ENCODE assay signal across 9 cellular contexts in the genomic region with DNA sequence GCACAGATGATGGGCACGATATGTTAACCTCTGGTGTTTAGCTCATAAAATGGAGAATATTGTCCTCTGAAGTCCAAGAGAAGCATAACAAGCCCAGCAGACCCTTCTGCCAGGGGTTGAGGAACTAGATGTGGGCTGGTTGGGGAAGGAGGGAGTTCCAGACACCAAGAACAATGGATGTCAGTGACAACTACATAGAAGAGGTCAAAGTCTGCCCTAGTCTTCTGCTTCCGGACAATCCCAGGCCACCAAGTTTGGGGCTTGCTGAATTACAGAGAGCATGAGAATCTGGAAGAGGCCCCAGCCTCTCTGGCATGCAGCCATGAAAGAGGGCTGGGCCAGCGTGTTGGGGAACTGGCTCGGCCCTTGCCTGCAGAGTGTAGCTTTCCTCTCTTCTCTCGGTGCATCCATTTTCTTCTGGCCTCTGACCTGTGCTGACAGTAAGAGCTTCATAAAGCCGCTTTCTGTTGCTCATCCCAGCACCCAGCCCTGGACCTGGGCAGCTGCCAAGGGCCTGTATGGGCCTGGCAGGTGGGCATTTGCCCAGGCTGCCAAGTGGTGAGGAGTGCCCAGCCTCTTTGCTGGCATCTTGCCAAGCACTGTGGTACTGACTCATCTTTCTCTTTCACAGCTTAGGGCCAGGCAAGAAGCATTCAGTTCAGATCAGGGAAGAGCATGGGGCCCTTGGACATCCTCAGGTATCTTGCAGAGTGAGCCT. TPM values are rescaled to one million over a fixed set of nuclear protein-coding genes. Genes with fewer than 3 reads are reported as not detected.
DNase-seq lines count a peak whose midpoint lies in the region; ATAC-seq, FAIRE-seq and TF ChIP-seq lines count a peak whose summit lies in the region.
"Had no signal": no experiment of that assay in that cellular context is flagged by ENCODE, and none has a peak within 500 bp of the region (broad histone marks: within the 10 kb centered on the region; RNA-seq: fewer than 3 reads in every experiment).

No MANE protein-coding gene starts in this region.

- H3K36me3 Mint-ChIP-seq in natural killer cell: no peaks in the 10 kb centered on the region
- no peaks in the 10 kb centered on the region for H3K36me3 Mint-ChIP-seq in effector memory CD8-positive, alpha-beta T cell (ENCODE audit: insufficient read depth)
- H3K36me3 Mint-ChIP-seq in activated CD8-positive, alpha-beta memory T cell treated with anti-CD3 and anti-CD28 coated beads, Interleukin-2, amount 10 ng/mL, durations not matched to agents 7 days and 5 days: no peaks in the 10 kb centered on the region

- BruUV-seq in HCT116 (replicated peaks; lab: Mats Ljungman, UMichigan) (no TSS peak), K562 (replicated peaks; lab: Mats Ljungman, UMichigan) (no TSS peak)

- no peak for TF ChIP-seq EP300 in K562 (IDR thresholded peaks at IDR 0.05; ENCODE audit: low read length)

- POLR2A ChIA-PET in HCT116 (lab: Charles Lee): interaction anchor here (1.6 kb wide), 1 partner anchor 15 kb away, joined by 6 read pairs; a partner anchor contains a TSS
- POLR2A ChIA-PET in K562 (lab: Yijun Ruan, JAX): interaction anchor here (0.6 to 1.3 kb wide), 2 partner anchors 24 to 138 kb away, joined by 3 to 4 read pairs; no protein-coding TSS in a partner anchor

- TF ChIP-seq CTCF in HCT116 (IDR thresholded peaks at IDR 0.05 in 2 of 3, conservative IDR thresholded peaks at IDR 0.05 in 1 of 3; ENCODE audit: borderline replicate concordance in 1 of 3, insufficient read depth in 1 of 3, low read depth in 2 of 3, low read length in 2 of 3) (no peak), K562 (IDR thresholded peaks at IDR 0.05 in 2 of 3, conservative IDR thresholded peaks at IDR 0.05 in 1 of 3; ENCODE audit: insufficient read depth in 2 of 3, low read depth in 1 of 3, low read length in 3 of 3) (no peak), lower leg skin (IDR thresholded peaks at IDR 0.05) (no peak), natural killer cell (IDR thresholded peaks at IDR 0.05) (no peak)

- peaks cover 0 to 16% of the 10 kb centered on the region in 2 donors for H3K27me3 Mint-ChIP-seq in natural killer cell (ENCODE audit: low read depth in 2 of 2)
- peaks cover 0 to 14% of the 10 kb centered on the region in 2 donors for H3K27me3 Mint-ChIP-seq in effector memory CD8-positive, alpha-beta T cell
- H3K27me3 Mint-ChIP-seq in activated CD8-positive, alpha-beta memory T cell treated with anti-CD3 and anti-CD28 coated beads, Interleukin-2, amount 10 ng/mL, durations not matched to agents 7 days and 5 days: peaks cover 6% of the 10 kb centered on the region

- no peak overlapping the region for H3K9ac ChIP-seq in HCT116 (ENCODE audit: low read length)
- no peak overlapping the region; a peak in 1 of 4 replicates for H3K9ac ChIP-seq in K562 (ENCODE audit: insufficient read depth in 1 of 2, low read depth in 2 of 2, low read length in 2 of 2)
- H3K9ac ChIP-seq: KMS-11 had no signal

- H3K9me2 ChIP-seq in HCT116 (ENCODE audit: insufficient read depth): no peaks in the 10 kb centered on the region

- CTCF ChIA-PET in HCT116 (lab: Charles Lee) (interaction anchor here (1.5 kb wide), 1 partner anchor 51 kb away, joined by 6 read pairs; no protein-coding TSS in a partner anchor), K562 (lab: Yijun Ruan, JAX; ENCODE audit: low intra/inter-chr PET ratio) (no interaction called here)
- CTCF ChIA-PET in activated CD8-positive, alpha-beta memory T cell treated with anti-CD3 and anti-CD28 coated beads, Interleukin-2, amount 10 ng/mL, durations not matched to agents 7 days and 5 days (lab: Charles Lee): interaction anchor here (1.5 kb wide), 1 partner anchor 51 kb away, joined by 3 read pairs; no protein-coding TSS in a partner anchor

- H3K27ac Mint-ChIP-seq in natural killer cell: no peak overlapping the region
- H3K27ac Mint-ChIP-seq in effector memory CD8-positive, alpha-beta T cell: no peak overlapping the region
- no peak overlapping the region for H3K27ac Mint-ChIP-seq in activated CD8-positive, alpha-beta memory T cell treated with anti-CD3 and anti-CD28 coated beads, Interleukin-2, amount 10 ng/mL, durations not matched to agents 7 days and 5 days
- H3K27ac Mint-ChIP-seq: stimulated activated naive CD8-positive, alpha-beta T cell treated with anti-CD3 and anti-CD28 coated beads, Interleukin-15, Interleukin-2, amounts not matched to agents 100 ng/mL and 50 ng/mL, for 24 hours had no signal

- H3K36me3 ChIP-seq in HCT116 (ENCODE audit: control insufficient read depth in 1 of 2, insufficient read depth in 2 of 2, low read length in 2 of 2) (no peaks in the 10 kb centered on the region), K562 (ENCODE audit: control insufficient read depth, insufficient read depth, low read length) (no peaks in the 10 kb centered on the region)

- in situ Hi-C loops in K562 (cut with MboI): no loop called here

- no peak for FAIRE-seq in K562 (lab: Jason Lieb, UNC)

- no peaks in the 10 kb centered on the region for H3K9me1 ChIP-seq in K562 (ENCODE audit: control insufficient read depth, insufficient read depth, low read length)

- no peak for DNase-seq in HCT116 (ENCODE audit: low read depth, low spot score)
- DNase-seq in NCI-H2171 treated with DMSO at 0.1 percent for 48 hours (lab: John Stamatoyannopoulos, UW): peak; percentile 64
- no peak for DNase-seq in K562 (ENCODE audit: extremely low read depth in 1 of 4, low spot score in 3 of 4)
- peak; percentile 68 to 88 for DNase-seq in lower leg skin (ENCODE audit: low spot score in 2 of 2)
- no peak for DNase-seq in natural killer cell
- DNase-seq in effector memory CD8-positive, alpha-beta T cell: no peak
- no peak for DNase-seq in activated CD8-positive, alpha-beta memory T cell treated with anti-CD3 and anti-CD28 coated beads, Interleukin-2, amount 10 ng/mL, durations not matched to agents 7 days and 5 days

- H4K20me1 ChIP-seq in HCT116 (ENCODE audit: insufficient read depth) (no peaks in the 10 kb centered on the region), K562 (replicated peaks; ENCODE audit: control insufficient read depth, insufficient read depth, low read length) (no peaks in the 10 kb centered on the region)

- H3K4me3 Mint-ChIP-seq in natural killer cell: no peak overlapping the region
- no peak overlapping the region for H3K4me3 Mint-ChIP-seq in effector memory CD8-positive, alpha-beta T cell
- H3K4me3 Mint-ChIP-seq in activated CD8-positive, alpha-beta memory T cell treated with anti-CD3 and anti-CD28 coated beads, Interleukin-2, amount 10 ng/mL, durations not matched to agents 7 days and 5 days: no peak overlapping the region
- H3K4me3 Mint-ChIP-seq: stimulated activated naive CD8-positive, alpha-beta T cell treated with anti-CD3 and anti-CD28 coated beads, Interleukin-15, Interleukin-2, amounts not matched to agents 100 ng/mL and 50 ng/mL, for 24 hours had no signal

- no peak for TF ChIP-seq POLR2A in HCT116 (IDR thresholded peaks at IDR 0.05; ENCODE audit: borderline replicate concordance, extremely low read depth, insufficient read depth, insufficient read length)
- no peak for TF ChIP-seq POLR2A in K562 (conservative IDR thresholded peaks at IDR 0.05)
- TF ChIP-seq POLR2A in lower leg skin (IDR thresholded peaks at IDR 0.05): no peak

- no peaks in the 10 kb centered on the region for H3K9me3 Mint-ChIP-seq in natural killer cell
- no peaks in the 10 kb centered on the region for H3K9me3 Mint-ChIP-seq in effector memory CD8-positive, alpha-beta T cell
- no peaks in the 10 kb centered on the region for H3K9me3 Mint-ChIP-seq in activated CD8-positive, alpha-beta memory T cell treated with anti-CD3 and anti-CD28 coated beads, Interleukin-2, amount 10 ng/mL, durations not matched to agents 7 days and 5 days (ENCODE audit: low read depth)
- H3K9me3 Mint-ChIP-seq: stimulated activated naive CD8-positive, alpha-beta T cell treated with anti-CD3 and anti-CD28 coated beads, Interleukin-15, Interleukin-2, amounts not matched to agents 100 ng/mL and 50 ng/mL, for 24 hours had no signal

- H3K4me2 ChIP-seq in HCT116 (ENCODE audit: low read length) (peak overlapping the region; percentile 44), K562 (ENCODE audit: insufficient read depth, low read length) (no peak overlapping the region)
- H3K4me2 ChIP-seq: KMS-11 had no signal

- H3K9me3 ChIP-seq in HCT116 (ENCODE audit: control insufficient read depth in 1 of 2, insufficient read depth in 1 of 2, low read depth in 1 of 2, low read length in 2 of 2) (no peaks in the 10 kb centered on the region), K562 (replicated peaks; ENCODE audit: control insufficient read depth, insufficient read depth, low read depth, low read length) (no peaks in the 10 kb centered on the region)

- no peaks in the 10 kb centered on the region for H3K4me1 Mint-ChIP-seq in natural killer cell
- no peaks in the 10 kb centered on the region for H3K4me1 Mint-ChIP-seq in effector memory CD8-positive, alpha-beta T cell (ENCODE audit: low read depth in 2 of 2)
- H3K4me1 Mint-ChIP-seq in activated CD8-positive, alpha-beta memory T cell treated with anti-CD3 and anti-CD28 coated beads, Interleukin-2, amount 10 ng/mL, durations not matched to agents 7 days and 5 days: no peaks in the 10 kb centered on the region

- RAD21 ChIA-PET in HCT116 (lab: Charles Lee; ENCODE audit: low non-redundant PET in 1 of 2, low total read pairs in 2 of 2, uncharacterized antibody in 2 of 2, unreplicated experiment in 2 of 2): interaction anchor here in 1 of 2 experiments (0.6 kb wide), 1 partner anchor 56 kb away, joined by 3 read pairs; no protein-coding TSS in a partner anchor

- H3K4me1 ChIP-seq in HCT116 (ENCODE audit: control insufficient read depth in 1 of 2, insufficient read depth in 2 of 2, low read length in 2 of 2): peaks cover 0 to 10% of the 10 kb centered on the region in 2 experiments; a peak in 3 of 4 replicates
- peaks cover 0 to 3% of the 10 kb centered on the region in 2 experiments; a peak in 1 of 5 replicates for H3K4me1 ChIP-seq in K562 (replicated peaks in 1 of 2; ENCODE audit: control insufficient read depth in 2 of 2, insufficient read depth in 2 of 2, low read length in 2 of 2)

- H3K27ac ChIP-seq in HCT116 (ENCODE audit: low read depth, low read length): no peak overlapping the region
- no peak overlapping the region for H3K27ac ChIP-seq in K562 (ENCODE audit: extremely low read depth, low read depth, low read length)
- H3K27ac ChIP-seq: KMS-11 had no signal

- intact Hi-C loops in HCT116 (cut with micrococcal nuclease) (no loop called here), K562 (cut with micrococcal nuclease) (no loop called here), lower leg skin (cut with DNase I; ENCODE audit: low total_unique reads) (no loop called here), natural killer cell (cut with micrococcal nuclease) (no loop called here)

- H3K4me3 ChIP-seq in HCT116 (replicated peaks in 1 of 2; ENCODE audit: low read depth in 1 of 2, low read length in 2 of 2): no peak overlapping the region
- H3K4me3 ChIP-seq in K562: no peak overlapping the region
- no peak overlapping the region for H3K4me3 ChIP-seq in lower leg skin (ENCODE audit: low read depth, poor library complexity, severe bottlenecking)

- peak; percentile 79 for ATAC-seq in HCT116
- peak; percentile 52 for ATAC-seq in K562
- ATAC-seq in natural killer cell: no peak
- no peak for ATAC-seq in effector memory CD8-positive, alpha-beta T cell (replicated peaks)
- no peak for ATAC-seq in activated CD8-positive, alpha-beta memory T cell treated with anti-CD3 and anti-CD28 coated beads, Interleukin-2, amount 10 ng/mL, durations not matched to agents 7 days and 5 days

- no peak overlapping the region for H2AFZ ChIP-seq in HCT116 (ENCODE audit: low read depth, low read length, poor library complexity, severe bottlenecking)
- peak overlapping the region; percentile 12 for H2AFZ ChIP-seq in K562 (ENCODE audit: low read depth, low read length)

- H3K79me2 ChIP-seq in HCT116 (ENCODE audit: insufficient read depth, low read length) (no peaks in the 10 kb centered on the region), K562 (ENCODE audit: control insufficient read depth, insufficient read depth, low read length) (no peaks in the 10 kb centered on the region)

- no peaks in the 10 kb centered on the region for H3K27me3 ChIP-seq in HCT116 (ENCODE audit: insufficient read depth, low read length)
- H3K27me3 ChIP-seq in K562 (ENCODE audit: control insufficient read depth in 2 of 2, insufficient read depth in 2 of 2, low read length in 2 of 2): no peaks in the 10 kb centered on the region

- WGBS in K562 (ENCODE audit: insufficient coverage, low coverage, missing lambda C conversion rate): 34% methylated on average over 6 of the region's 6 CpGs
- 22 to 23% methylated on average over 6 of the region's 6 CpGs for WGBS in lower leg skin, 2 donors

- TF ChIP-seq RAD21 in HCT116 (IDR thresholded peaks at IDR 0.05; ENCODE audit: low read depth): no peak
- no peak for TF ChIP-seq RAD21 in K562 (CRISPR knock-in tag; conservative IDR thresholded peaks at IDR 0.05 in 1 of 2, IDR thresholded peaks at IDR 0.05 in 1 of 2)

RNA-seq across cellular contexts. Expression of a gene that starts 14.6 kb away (rescaled TPM):
- total RNA-seq in HCT116 (2021; ENCODE audit: unreplicated experiment): 84.5 TPM
- 66.1 and 72.5 TPM in 2 replicates for polyA plus RNA-seq in HCT116 (2012)
- 58.1 and 78.2 TPM in 2 replicates for total RNA-seq in K562 (2011; cell fraction: chromatin; rRNA removed; ENCODE audit: low replicate concordance)
- total RNA-seq in K562 (2011; cell fraction: nucleolus; rRNA removed): 57.9 and 60.0 TPM in 2 replicates
- total RNA-seq in K562 (2011; cell fraction: nucleoplasm; rRNA removed): 87.9 and 89.5 TPM in 2 replicates
- total RNA-seq in K562 (2014; rRNA removed): 13.4 and 18.7 TPM in 2 replicates
- total RNA-seq in K562 (2014; rRNA removed; fragmentation: Illumina TruSeq; extraction: Trizol): 23.2 and 31.2 TPM in 2 replicates
- 31.0 and 31.3 TPM in 2 replicates for total RNA-seq in K562 (2015; rRNA removed; fragmentation: Illumina TruSeq; extraction: Trizol)
- 45.1 and 46.0 TPM in 2 replicates for total RNA-seq in K562 (2021)
- polyA plus RNA-seq in K562 (2011; rRNA removed): 139 and 167 TPM in 2 replicates
- polyA plus RNA-seq in K562 (2011; cell fraction: cytosol; rRNA removed): 50.0 and 148 TPM in 2 replicates
- 31.2 and 52.6 TPM in 2 replicates for polyA plus RNA-seq in K562 (2011; cell fraction: nucleus; rRNA removed)
- polyA plus RNA-seq in K562 (2012): 55.6 and 56.3 TPM in 2 replicates
- 53.9 and 64.5 TPM in 2 replicates for polyA plus RNA-seq in K562 (2014; fragmentation: Illumina TruSeq; extraction: Trizol)
- polyA plus RNA-seq in K562 (2014; fragmentation: Nextera tagmentation; extraction: Ambion mirVana): 100 to 1,000 TPM; 141 to 157 TPM
- 50.1 and 64.3 TPM in 2 replicates for polyA plus RNA-seq in K562 (2014; rRNA removed)
- polyA minus RNA-seq in K562 (2011; rRNA and poly(A)+ RNA removed): 76.5 and 97.3 TPM in 2 replicates
- polyA minus RNA-seq in K562 (2011; cell fraction: cytosol; rRNA and poly(A)+ RNA removed): 21.9 and 33.3 TPM in 2 replicates
- polyA minus RNA-seq in K562 (2011; cell fraction: nucleus; rRNA and poly(A)+ RNA removed): 15.9 and 29.5 TPM in 2 replicates
- 100 to 1,000 TPM; 102 to 139 (median 119) TPM for total RNA-seq in lower leg skin
- 10 to 100 TPM; 60.6 to 98.4 (median 75.0) TPM for total RNA-seq in natural killer cell
- 10 to 100 TPM; 20.5 to 24.1 TPM for total RNA-seq in activated CD8-positive, alpha-beta memory T cell treated with anti-CD3 and anti-CD28 coated beads, Interleukin-2, amount 10 ng/mL, durations not matched to agents 7 days and 5 days

RNA-seq across cellular contexts. Expression of a gene that starts 53.6 kb away (rescaled TPM):
- not detected for total RNA-seq in HCT116 (2021; ENCODE audit: unreplicated experiment)
- not detected in 2 replicates for polyA plus RNA-seq in HCT116 (2012)
- not detected in 2 replicates for total RNA-seq in K562 (2011; cell fraction: chromatin; rRNA removed; ENCODE audit: low replicate concordance)
- total RNA-seq in K562 (2011; cell fraction: nucleolus; rRNA removed): not detected in 2 replicates
- not detected in 2 replicates for total RNA-seq in K562 (2011; cell fraction: nucleoplasm; rRNA removed)
- not detected in 2 replicates for total RNA-seq in K562 (2014; rRNA removed)
- not detected in 2 replicates for total RNA-seq in K562 (2014; rRNA removed; fragmentation: Illumina TruSeq; extraction: Trizol)
- not detected in 2 replicates for total RNA-seq in K562 (2015; rRNA removed; fragmentation: Illumina TruSeq; extraction: Trizol)
- not detected in 2 replicates for total RNA-seq in K562 (2021)
- polyA plus RNA-seq in K562 (2011; rRNA removed): not detected in 2 replicates
- polyA plus RNA-seq in K562 (2011; cell fraction: cytosol; rRNA removed): 0.04 TPM in 1 of 2 replicates, not detected in the other
- polyA plus RNA-seq in K562 (2011; cell fraction: nucleus; rRNA removed): not detected in 2 replicates
- not detected in 2 replicates for polyA plus RNA-seq in K562 (2012)
- not detected in 2 replicates for polyA plus RNA-seq in K562 (2014; fragmentation: Illumina TruSeq; extraction: Trizol)
- not detected for polyA plus RNA-seq in K562 (2014; fragmentation: Nextera tagmentation; extraction: Ambion mirVana)
- polyA plus RNA-seq in K562 (2014; rRNA removed): 0.30 TPM in 1 of 2 replicates, not detected in the other
- not detected in 2 replicates for polyA minus RNA-seq in K562 (2011; rRNA and poly(A)+ RNA removed)
- polyA minus RNA-seq in K562 (2011; cell fraction: cytosol; rRNA and poly(A)+ RNA removed): not detected in 2 replicates
- polyA minus RNA-seq in K562 (2011; cell fraction: nucleus; rRNA and poly(A)+ RNA removed): not detected in 2 replicates
- 1 to 10 TPM in 1 of 4 donors, under 1 TPM in 3; 0.11 to 1.5 (median 0.60) TPM for total RNA-seq in lower leg skin
- total RNA-seq in natural killer cell: not detected
- total RNA-seq in activated CD8-positive, alpha-beta memory T cell treated with anti-CD3 and anti-CD28 coated beads, Interleukin-2, amount 10 ng/mL, durations not matched to agents 7 days and 5 days: not detected

Comparison
In these comparisons a context has a peak if more than half of its experiments do, and no peak if none do; other contexts are left out.
1. ATAC-seq: peak in HCT116 (single experiment) and K562 (single experiment); none in natural killer cell (0 of 3), effector memory CD8-positive, alpha-beta T cell (single experiment) and activated CD8-positive, alpha-beta memory T cell treated with anti-CD3 and anti-CD28 coated beads, Interleukin-2, amount 10 ng/mL, durations not matched to agents 7 days and 5 days (single experiment).
2. DNase-seq: peak in NCI-H2171 treated with DMSO at 0.1 percent for 48 hours (single experiment) and lower leg skin (2 of 2); none in HCT116 (single experiment), K562 (0 of 4), natural killer cell (single experiment), effector memory CD8-positive, alpha-beta T cell (0 of 3) and activated CD8-positive, alpha-beta memory T cell treated with anti-CD3 and anti-CD28 coated beads, Interleukin-2, amount 10 ng/mL, durations not matched to agents 7 days and 5 days (single experiment).